In genomic region chr20:62065669-62066338, GRCh38 we compare ENCODE assay signal across 8 cellular contexts. TPM values are rescaled to one million over a fixed set of nuclear protein-coding genes. Genes with fewer than 3 reads are reported as not detected.
A peak's percentile ranks its signal among the peaks of the same experiment; 100 is the strongest.
DNase-seq lines count a peak whose midpoint lies in the region; ATAC-seq, FAIRE-seq and TF ChIP-seq lines count a peak whose summit lies in the region.

Gene TAF4, minus strand, starts transcription at chr20:62065881. Its CDS starts 71 bp downstream, at chr20:62065810.

- H3K27ac Mint-ChIP-seq in T-helper 17 cell, result peak within 1 kb of the TSS; percentile 92

- peak; percentile 56 for ATAC-seq in HG02571 (IDR thresholded peaks at IDR 0.05; ENCODE audit: unreplicated experiment)
- ATAC-seq in T-helper 17 cell, result peak; percentile 81

- peaks cover 0 to 25% of the 10 kb centered on the region in 2 donors for H3K4me1 ChIP-seq in right atrium auricular region

- H3K36me3 Mint-ChIP-seq in T-helper 17 cell (ENCODE audit: low read depth), result no peaks in the 10 kb centered on the region

- H3K27ac ChIP-seq in right atrium auricular region, result peak within 1 kb of the TSS; percentile 84 to 92

- H3K36me3 ChIP-seq in right atrium auricular region, result no peaks in the 10 kb centered on the region

- DNase-seq in GM12865 (ENCODE audit: low read depth) (peak; percentile 89), NCI-H1092 (lab: John Stamatoyannopoulos, UW) (peak; percentile 71), T-helper 17 cell (peak; percentile 78 to 86 (median 82)), amniotic stem cell (lab: John Stamatoyannopoulos, UW) (peak; percentile 22), right atrium auricular region (ENCODE audit: low spot score) (peak; percentile 73), putamen (ENCODE audit: low spot score) (peak; percentile 77), urothelium cell line (ENCODE audit: low spot score) (peak; percentile 100)

- TF ChIP-seq CTCF in GM12865 (IDR thresholded peaks at IDR 0.05; ENCODE audit: insufficient read depth, low read depth, low read length, missing control alignments) (no peak), right atrium auricular region (IDR thresholded peaks at IDR 0.05) (no peak)

- H3K27me3 ChIP-seq in right atrium auricular region, result no peaks in the 10 kb centered on the region

- FAIRE-seq in urothelium cell line (lab: Jason Lieb, UNC), result peak; percentile 52

- H3K4me3 Mint-ChIP-seq in T-helper 17 cell, result peak within 1 kb of the TSS; percentile 90

- H3K9me3 ChIP-seq in T-helper 17 cell (ENCODE audit: control insufficient read depth, low read length, poor library complexity, severe bottlenecking), result no peaks in the 10 kb centered on the region
- H3K9me3 ChIP-seq in right atrium auricular region, result no peaks in the 10 kb centered on the region

- H3K4me3 ChIP-seq in GM12865 (ENCODE audit: low read depth, low read length), result peak within 1 kb of the TSS; percentile 68
- peak within 1 kb of the TSS; percentile 57 to 73 for H3K4me3 ChIP-seq in right atrium auricular region

- peaks cover 34% of the 10 kb centered on the region for H3K4me1 Mint-ChIP-seq in T-helper 17 cell

- H3K27me3 Mint-ChIP-seq in T-helper 17 cell, result peaks cover 7% of the 10 kb centered on the region

RNA-seq across cellular contexts. Expression of gene TAF4, which starts in this region (rescaled TPM):
- 10 to 100 TPM; 17.8 to 19.5 TPM for total RNA-seq in T-helper 17 cell
- 10 to 100 TPM in 1 of 2 donors, 1 to 10 TPM in 1; 8.3 to 18.0 TPM for total RNA-seq in right atrium auricular region

Comparison
In these comparisons a context has a peak if more than half of its experiments do, and no peak if none do; other contexts are left out.
1. Peak in every context shown above with its lines: DNase-seq, ATAC-seq, H3K4me3 ChIP-seq and H3K27ac ChIP-seq.
2. DNase-seq: peak in every context shown above with its lines; median percentile 100 in urothelium cell line; 89 in GM12865; 82 in T-helper 17 cell; 77 in putamen; 73 in right atrium auricular region; 71 in NCI-H1092; 22 in amniotic stem cell.